ENCODE assay signal across 8 cellular contexts in genomic region chr12:120234643-120235368, GRCh38.
DNase-seq lines count a peak whose midpoint lies in the region; ATAC-seq and TF ChIP-seq lines count a peak whose summit lies in the region.

No MANE protein-coding gene starts in this region.

- ATAC-seq in GM18870 (IDR thresholded peaks at IDR 0.05; ENCODE audit: unreplicated experiment): no peak

- DNase-seq in DMS114 treated with DMSO at 0.1 percent for 48 hours (lab: John Stamatoyannopoulos, UW; ENCODE audit: unreplicated experiment) (peak; percentile 12), LNCaP clone FGC (ENCODE audit: low read depth) (peak; percentile 98), globus pallidus (ENCODE audit: low spot score) (peak; percentile 87), nucleus accumbens (lab: John Stamatoyannopoulos, UW) (peak in 55 of 56 donors; percentile 17 to 85 (median 61))
- DNase-seq in activated CD8-positive, alpha-beta memory T cell treated with anti-CD3 and anti-CD28 coated beads, Interleukin-2, amount 50 U/mL, for 48 hours: no peak
- DNase-seq in stimulated activated CD4-positive, alpha-beta T cell treated with anti-CD3 and anti-CD28 coated beads, Interleukin-15, amount 100 ng/mL, for 24 hours: no peak

- no peak overlapping the region for H3K4me3 ChIP-seq in LNCaP clone FGC (ENCODE audit: low read depth, low read length)

- peak overlapping the region; percentile 88 for H3K27ac ChIP-seq in VCaP

- TF ChIP-seq CTCF in LNCaP clone FGC (IDR thresholded peaks at IDR 0.05; ENCODE audit: control insufficient read depth, extremely low read depth, insufficient read depth): peak; percentile 62
- peak; percentile 75 for TF ChIP-seq CTCF in VCaP (conservative IDR thresholded peaks at IDR 0.05)

Comparison
In these comparisons a context has a peak if more than half of its experiments do, and no peak if none do; other contexts are left out.
1. DNase-seq: peak in DMS114 treated with DMSO at 0.1 percent for 48 hours (single experiment), LNCaP clone FGC (single experiment), globus pallidus (single experiment) and nucleus accumbens (55 of 56); none in activated CD8-positive, alpha-beta memory T cell treated with anti-CD3 and anti-CD28 coated beads, Interleukin-2, amount 50 U/mL, for 48 hours (single experiment) and stimulated activated CD4-positive, alpha-beta T cell treated with anti-CD3 and anti-CD28 coated beads, Interleukin-15, amount 100 ng/mL, for 24 hours (single experiment).